Comparison of ENCODE assay signal across 19 cellular contexts in genomic region chr20:36555248-36555647, GRCh38.
"Had no signal": no experiment of that assay in that cellular context is flagged by ENCODE, and none has a peak within 500 bp of the region (broad histone marks: within the 10 kb centered on the region; RNA-seq: fewer than 3 reads in every experiment).

No MANE protein-coding gene starts in this region.

- H3K36me3 Mint-ChIP-seq: memory B cell had no signal

- H3K27me3 Mint-ChIP-seq: memory B cell had no signal

- H3K4me2 ChIP-seq: hepatocyte had no signal

- ATAC-seq: foreskin keratinocyte, gastroesophageal sphincter, heart left ventricle, left cardiac atrium, left lung, left ventricle myocardium superior had no signal

- H3K4me1 ChIP-seq: foreskin keratinocyte had no signal

- DNase-seq: dermis blood vessel endothelial cell; dorsolateral prefrontal cortex; effector CD4-positive, alpha-beta T cell; effector memory CD4-positive, alpha-beta T cell; foreskin keratinocyte; heart left ventricle; hypothalamus; left cardiac atrium; left lung; left ventricle myocardium superior; mammary epithelial cell; mesendoderm; midbrain had no signal

- H3K27ac Mint-ChIP-seq: memory B cell had no signal

- H3K36me3 ChIP-seq: esophagus muscularis mucosa, gastroesophageal sphincter, heart left ventricle, left lung had no signal

- H3K27ac ChIP-seq: coronary artery, dorsolateral prefrontal cortex, esophagus muscularis mucosa, foreskin keratinocyte, gastroesophageal sphincter, heart left ventricle, hepatocyte, left lung had no signal

- H3K9me3 Mint-ChIP-seq: memory B cell had no signal

- H3K27me3 ChIP-seq: dorsolateral prefrontal cortex, esophagus muscularis mucosa, foreskin keratinocyte, gastroesophageal sphincter, heart left ventricle, hepatocyte, left lung had no signal

- H3K4me3 ChIP-seq: coronary artery, dorsolateral prefrontal cortex, esophagus muscularis mucosa, gastroesophageal sphincter, heart left ventricle, hepatocyte, left lung, lung had no signal

- H3K4me3 Mint-ChIP-seq: memory B cell had no signal

- H3K79me2 ChIP-seq: hepatocyte had no signal

- H2AFZ ChIP-seq: hepatocyte had no signal

- H3K9me3 ChIP-seq: esophagus muscularis mucosa, gastroesophageal sphincter, heart left ventricle, left lung had no signal
